In the genomic region with DNA sequence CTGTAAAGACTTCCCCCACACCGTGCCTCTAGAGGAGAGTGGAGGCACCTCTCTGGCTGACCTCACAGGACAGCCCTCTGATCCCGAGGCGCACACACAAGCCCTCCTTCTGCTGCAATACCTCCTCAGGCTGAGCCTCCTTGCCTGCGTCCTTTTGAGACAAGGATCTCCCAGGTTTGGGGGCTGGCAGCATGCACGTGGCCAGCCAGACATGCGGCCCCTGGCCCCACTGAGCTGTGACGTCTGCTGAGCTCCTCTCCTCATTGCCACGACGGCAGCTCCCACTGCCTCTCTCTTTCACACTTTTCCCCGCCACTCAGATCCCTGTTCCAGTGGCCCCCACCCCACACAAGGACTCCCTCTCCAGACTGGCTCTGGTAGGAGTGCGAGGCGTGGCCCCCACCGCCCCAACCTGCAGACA, we compare ENCODE assay signal across 1 cellular context.
TF ChIP-seq lines count a peak whose summit lies in the region.

No MANE protein-coding gene starts in this region.

TF ChIP-seq in SK-N-SH treated with all-trans-retinoic acid at 6 μM for 48 hours, 23 proteins besides CTCF, POLR2A, EP300 and RAD21 (continued from another document):
- TF ChIP-seq, protein P1, sequence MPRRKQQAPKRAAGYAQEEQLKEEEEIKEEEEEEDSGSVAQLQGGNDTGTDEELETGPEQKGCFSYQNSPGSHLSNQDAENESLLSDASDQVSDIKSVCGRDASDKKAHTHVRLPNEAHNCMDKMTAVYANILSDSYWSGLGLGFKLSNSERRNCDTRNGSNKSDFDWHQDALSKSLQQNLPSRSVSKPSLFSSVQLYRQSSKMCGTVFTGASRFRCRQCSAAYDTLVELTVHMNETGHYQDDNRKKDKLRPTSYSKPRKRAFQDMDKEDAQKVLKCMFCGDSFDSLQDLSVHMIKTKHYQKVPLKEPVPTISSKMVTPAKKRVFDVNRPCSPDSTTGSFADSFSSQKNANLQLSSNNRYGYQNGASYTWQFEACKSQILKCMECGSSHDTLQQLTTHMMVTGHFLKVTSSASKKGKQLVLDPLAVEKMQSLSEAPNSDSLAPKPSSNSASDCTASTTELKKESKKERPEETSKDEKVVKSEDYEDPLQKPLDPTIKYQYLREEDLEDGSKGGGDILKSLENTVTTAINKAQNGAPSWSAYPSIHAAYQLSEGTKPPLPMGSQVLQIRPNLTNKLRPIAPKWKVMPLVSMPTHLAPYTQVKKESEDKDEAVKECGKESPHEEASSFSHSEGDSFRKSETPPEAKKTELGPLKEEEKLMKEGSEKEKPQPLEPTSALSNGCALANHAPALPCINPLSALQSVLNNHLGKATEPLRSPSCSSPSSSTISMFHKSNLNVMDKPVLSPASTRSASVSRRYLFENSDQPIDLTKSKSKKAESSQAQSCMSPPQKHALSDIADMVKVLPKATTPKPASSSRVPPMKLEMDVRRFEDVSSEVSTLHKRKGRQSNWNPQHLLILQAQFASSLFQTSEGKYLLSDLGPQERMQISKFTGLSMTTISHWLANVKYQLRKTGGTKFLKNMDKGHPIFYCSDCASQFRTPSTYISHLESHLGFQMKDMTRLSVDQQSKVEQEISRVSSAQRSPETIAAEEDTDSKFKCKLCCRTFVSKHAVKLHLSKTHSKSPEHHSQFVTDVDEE (CRISPR knock-in tag; IDR thresholded peaks at IDR 0.05) = no peak
- TF ChIP-seq ESRRG (CRISPR knock-in tag; IDR thresholded peaks at IDR 0.05) = no peak
- no peak for TF ChIP-seq ISL1 (CRISPR knock-in tag; IDR thresholded peaks at IDR 0.05)
- no peak for TF ChIP-seq ZFP3 (CRISPR knock-in tag; IDR thresholded peaks at IDR 0.05)
- no peak for TF ChIP-seq RARB (CRISPR knock-in tag; IDR thresholded peaks at IDR 0.05)
- TF ChIP-seq, protein P2, sequence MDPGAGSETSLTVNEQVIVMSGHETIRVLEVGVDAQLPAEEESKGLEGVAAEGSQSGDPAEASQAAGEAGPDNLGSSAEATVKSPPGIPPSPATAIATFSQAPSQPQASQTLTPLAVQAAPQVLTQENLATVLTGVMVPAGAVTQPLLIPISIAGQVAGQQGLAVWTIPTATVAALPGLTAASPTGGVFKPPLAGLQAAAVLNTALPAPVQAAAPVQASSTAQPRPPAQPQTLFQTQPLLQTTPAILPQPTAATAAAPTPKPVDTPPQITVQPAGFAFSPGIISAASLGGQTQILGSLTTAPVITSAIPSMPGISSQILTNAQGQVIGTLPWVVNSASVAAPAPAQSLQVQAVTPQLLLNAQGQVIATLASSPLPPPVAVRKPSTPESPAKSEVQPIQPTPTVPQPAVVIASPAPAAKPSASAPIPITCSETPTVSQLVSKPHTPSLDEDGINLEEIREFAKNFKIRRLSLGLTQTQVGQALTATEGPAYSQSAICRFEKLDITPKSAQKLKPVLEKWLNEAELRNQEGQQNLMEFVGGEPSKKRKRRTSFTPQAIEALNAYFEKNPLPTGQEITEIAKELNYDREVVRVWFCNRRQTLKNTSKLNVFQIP (CRISPR knock-in tag; IDR thresholded peaks at IDR 0.05; ENCODE audit: borderline replicate concordance, low read depth) = no peak
- TF ChIP-seq SNAI2 (CRISPR knock-in tag; IDR thresholded peaks at IDR 0.05) = no peak
- TF ChIP-seq ZC3H10 (CRISPR knock-in tag; IDR thresholded peaks at IDR 0.05) = no peak
- TF ChIP-seq, protein P3, sequence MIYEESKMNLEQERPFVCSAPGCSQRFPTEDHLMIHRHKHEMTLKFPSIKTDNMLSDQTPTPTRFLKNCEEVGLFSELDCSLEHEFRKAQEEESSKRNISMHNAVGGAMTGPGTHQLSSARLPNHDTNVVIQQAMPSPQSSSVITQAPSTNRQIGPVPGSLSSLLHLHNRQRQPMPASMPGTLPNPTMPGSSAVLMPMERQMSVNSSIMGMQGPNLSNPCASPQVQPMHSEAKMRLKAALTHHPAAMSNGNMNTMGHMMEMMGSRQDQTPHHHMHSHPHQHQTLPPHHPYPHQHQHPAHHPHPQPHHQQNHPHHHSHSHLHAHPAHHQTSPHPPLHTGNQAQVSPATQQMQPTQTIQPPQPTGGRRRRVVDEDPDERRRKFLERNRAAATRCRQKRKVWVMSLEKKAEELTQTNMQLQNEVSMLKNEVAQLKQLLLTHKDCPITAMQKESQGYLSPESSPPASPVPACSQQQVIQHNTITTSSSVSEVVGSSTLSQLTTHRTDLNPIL (CRISPR knock-in tag; IDR thresholded peaks at IDR 0.05; ENCODE audit: low read depth) = no peak
- TF ChIP-seq, protein P4, sequence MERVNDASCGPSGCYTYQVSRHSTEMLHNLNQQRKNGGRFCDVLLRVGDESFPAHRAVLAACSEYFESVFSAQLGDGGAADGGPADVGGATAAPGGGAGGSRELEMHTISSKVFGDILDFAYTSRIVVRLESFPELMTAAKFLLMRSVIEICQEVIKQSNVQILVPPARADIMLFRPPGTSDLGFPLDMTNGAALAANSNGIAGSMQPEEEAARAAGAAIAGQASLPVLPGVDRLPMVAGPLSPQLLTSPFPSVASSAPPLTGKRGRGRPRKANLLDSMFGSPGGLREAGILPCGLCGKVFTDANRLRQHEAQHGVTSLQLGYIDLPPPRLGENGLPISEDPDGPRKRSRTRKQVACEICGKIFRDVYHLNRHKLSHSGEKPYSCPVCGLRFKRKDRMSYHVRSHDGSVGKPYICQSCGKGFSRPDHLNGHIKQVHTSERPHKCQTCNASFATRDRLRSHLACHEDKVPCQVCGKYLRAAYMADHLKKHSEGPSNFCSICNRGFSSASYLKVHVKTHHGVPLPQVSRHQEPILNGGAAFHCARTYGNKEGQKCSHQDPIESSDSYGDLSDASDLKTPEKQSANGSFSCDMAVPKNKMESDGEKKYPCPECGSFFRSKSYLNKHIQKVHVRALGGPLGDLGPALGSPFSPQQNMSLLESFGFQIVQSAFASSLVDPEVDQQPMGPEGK (CRISPR knock-in tag; IDR thresholded peaks at IDR 0.05; ENCODE audit: borderline replicate concordance) = no peak
- TF ChIP-seq, protein P5, sequence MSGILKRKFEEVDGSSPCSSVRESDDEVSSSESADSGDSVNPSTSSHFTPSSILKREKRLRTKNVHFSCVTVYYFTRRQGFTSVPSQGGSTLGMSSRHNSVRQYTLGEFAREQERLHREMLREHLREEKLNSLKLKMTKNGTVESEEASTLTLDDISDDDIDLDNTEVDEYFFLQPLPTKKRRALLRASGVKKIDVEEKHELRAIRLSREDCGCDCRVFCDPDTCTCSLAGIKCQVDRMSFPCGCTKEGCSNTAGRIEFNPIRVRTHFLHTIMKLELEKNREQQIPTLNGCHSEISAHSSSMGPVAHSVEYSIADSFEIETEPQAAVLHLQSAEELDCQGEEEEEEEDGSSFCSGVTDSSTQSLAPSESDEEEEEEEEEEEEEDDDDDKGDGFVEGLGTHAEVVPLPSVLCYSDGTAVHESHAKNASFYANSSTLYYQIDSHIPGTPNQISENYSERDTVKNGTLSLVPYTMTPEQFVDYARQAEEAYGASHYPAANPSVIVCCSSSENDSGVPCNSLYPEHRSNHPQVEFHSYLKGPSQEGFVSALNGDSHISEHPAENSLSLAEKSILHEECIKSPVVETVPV (CRISPR knock-in tag; IDR thresholded peaks at IDR 0.05) = no peak
- TF ChIP-seq PPARA (CRISPR knock-in tag; IDR thresholded peaks at IDR 0.05; ENCODE audit: borderline replicate concordance) = no peak
TF ChIP-seq in SK-N-SH treated with all-trans-retinoic acid at 6 μM for 48 hours: peak in this region for 0.
